ENCODE assay signal across 16 cellular contexts in the genomic region with DNA sequence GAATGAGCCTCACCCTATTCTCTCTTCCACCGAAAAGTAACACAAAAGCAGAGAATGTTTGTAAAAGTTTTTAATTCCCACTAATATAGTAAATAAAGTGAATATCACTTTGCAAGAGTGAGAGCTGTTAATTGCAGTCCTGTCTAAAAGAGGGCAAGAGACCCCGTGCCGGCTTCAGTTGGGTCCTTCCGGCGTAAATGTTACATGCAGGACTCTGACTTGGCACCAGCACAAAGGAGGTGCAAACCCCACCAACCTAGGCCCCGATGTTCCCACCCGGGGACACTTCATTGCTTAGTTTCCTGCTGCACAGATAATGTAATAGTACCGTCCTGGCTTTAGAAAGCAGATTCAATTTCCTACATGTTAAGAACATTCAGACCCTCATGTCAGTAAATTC.
"Had no signal": no experiment of that assay in that cellular context is flagged by ENCODE, and none has a peak within 500 bp of the region (broad histone marks: within the 10 kb centered on the region; RNA-seq: fewer than 3 reads in every experiment).

No MANE protein-coding gene starts in this region.

- H3K27ac ChIP-seq: prostate gland had no signal

- H3K9ac ChIP-seq: SK-N-SH had no signal

- DNase-seq: activated CD4-positive, alpha-beta T cell treated with anti-CD3 and anti-CD28 coated beads, Interleukin-2, amount 50 U/mL, for 48 hours; activated naive CD4-positive, alpha-beta T cell treated with anti-CD3 and anti-CD28 coated beads for 36 hours; amniotic stem cell; islet precursor cell; right cardiac atrium; SK-N-SH; stimulated activated CD4-positive, alpha-beta T cell treated with anti-CD3 and anti-CD28 coated beads, Interleukin-4, amount 100 ng/mL, for 4 hours; stimulated activated CD8-positive, alpha-beta memory T cell treated with anti-CD3 and anti-CD28 coated beads, Interleukin-4, amount 100 ng/mL, for 48 hours; stimulated activated naive CD8-positive, alpha-beta T cell treated with anti-CD3 and anti-CD28 coated beads, Interleukin-15, Interleukin-2, amounts not matched to agents 100 U/mL and 50 U/mL, for 24 hours; T-helper 1 cell had no signal

- FAIRE-seq: colon, endometrium had no signal

- H3K4me3 Mint-ChIP-seq: activated naive CD4-positive, alpha-beta T cell treated with anti-CD3 and anti-CD28 coated beads for 36 hours; activated T-helper 1 cell treated with anti-CD3 and anti-CD28 coated beads, Interleukin-12 subunit alpha, Interleukin-12 subunit beta, Interleukin-2, Interleukin-4 antibody, amounts not matched to agents 30 ng/mL and 10 ng/mL and 1 ng/mL, durations not matched to agents 14 hours and 24 hours and 36 hours; type B pancreatic cell had no signal

- H3K9me3 ChIP-seq: prostate gland, SK-N-SH had no signal

- H3K4me1 ChIP-seq: prostate gland had no signal

- H3K4me2 ChIP-seq: SK-N-SH, smooth muscle cell had no signal

- H3K36me3 ChIP-seq: prostate gland had no signal

- ATAC-seq: right cardiac atrium; stimulated activated naive CD8-positive, alpha-beta T cell treated with anti-CD3 and anti-CD28 coated beads, Interleukin-15, Interleukin-2, amounts not matched to agents 100 U/mL and 50 U/mL, for 24 hours had no signal

- H3K9me3 Mint-ChIP-seq: activated naive CD4-positive, alpha-beta T cell treated with anti-CD3 and anti-CD28 coated beads for 36 hours; activated T-helper 1 cell treated with anti-CD3 and anti-CD28 coated beads, Interleukin-12 subunit alpha, Interleukin-12 subunit beta, Interleukin-2, Interleukin-4 antibody, amounts not matched to agents 30 ng/mL and 10 ng/mL and 1 ng/mL, durations not matched to agents 14 hours and 24 hours and 36 hours; type B pancreatic cell had no signal

- H3K27me3 Mint-ChIP-seq: type B pancreatic cell had no signal

- H3K4me3 ChIP-seq: prostate gland, smooth muscle cell had no signal

- H3K27ac Mint-ChIP-seq: activated naive CD4-positive, alpha-beta T cell treated with anti-CD3 and anti-CD28 coated beads for 36 hours; activated T-helper 1 cell treated with anti-CD3 and anti-CD28 coated beads, Interleukin-12 subunit alpha, Interleukin-12 subunit beta, Interleukin-2, Interleukin-4 antibody, amounts not matched to agents 30 ng/mL and 10 ng/mL and 1 ng/mL, durations not matched to agents 14 hours and 24 hours and 36 hours; type B pancreatic cell had no signal
